ENCODE assay signal across 2 cellular contexts in the genomic region with DNA sequence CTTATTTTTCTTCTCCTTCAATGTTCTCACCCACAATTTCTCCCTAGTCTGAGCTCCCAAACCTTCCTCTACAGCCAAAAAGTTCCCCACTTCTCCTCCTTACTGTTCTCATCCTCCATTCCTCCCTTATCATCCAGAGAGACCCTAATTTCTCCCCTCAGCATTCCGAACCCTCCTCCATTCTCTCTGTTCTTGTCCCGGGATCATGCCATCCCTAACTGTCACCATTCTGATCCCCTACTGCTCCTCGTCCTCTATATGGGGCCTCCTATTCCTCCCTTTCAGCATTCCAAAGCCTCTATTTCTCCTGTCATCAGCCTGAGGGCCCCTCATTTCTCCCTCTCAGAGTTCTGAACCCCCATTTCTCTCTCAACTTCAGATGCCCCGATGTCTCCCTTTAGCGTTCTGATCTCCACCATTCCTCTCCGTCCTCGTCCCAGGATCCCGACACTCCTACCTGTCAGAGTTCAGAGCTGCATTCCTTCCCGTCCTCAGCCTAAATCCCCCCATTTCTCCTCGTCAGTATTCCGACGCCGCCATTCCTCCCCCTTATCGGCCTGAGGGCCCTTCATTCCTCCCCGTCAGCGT.
TF ChIP-seq lines count a peak whose summit lies in the region.

No MANE protein-coding gene starts in this region.

TF ChIP-seq in GM23338, 12 proteins besides CTCF, POLR2A, EP300 and RAD21 (continued from another document):
- TF ChIP-seq, protein P1, sequence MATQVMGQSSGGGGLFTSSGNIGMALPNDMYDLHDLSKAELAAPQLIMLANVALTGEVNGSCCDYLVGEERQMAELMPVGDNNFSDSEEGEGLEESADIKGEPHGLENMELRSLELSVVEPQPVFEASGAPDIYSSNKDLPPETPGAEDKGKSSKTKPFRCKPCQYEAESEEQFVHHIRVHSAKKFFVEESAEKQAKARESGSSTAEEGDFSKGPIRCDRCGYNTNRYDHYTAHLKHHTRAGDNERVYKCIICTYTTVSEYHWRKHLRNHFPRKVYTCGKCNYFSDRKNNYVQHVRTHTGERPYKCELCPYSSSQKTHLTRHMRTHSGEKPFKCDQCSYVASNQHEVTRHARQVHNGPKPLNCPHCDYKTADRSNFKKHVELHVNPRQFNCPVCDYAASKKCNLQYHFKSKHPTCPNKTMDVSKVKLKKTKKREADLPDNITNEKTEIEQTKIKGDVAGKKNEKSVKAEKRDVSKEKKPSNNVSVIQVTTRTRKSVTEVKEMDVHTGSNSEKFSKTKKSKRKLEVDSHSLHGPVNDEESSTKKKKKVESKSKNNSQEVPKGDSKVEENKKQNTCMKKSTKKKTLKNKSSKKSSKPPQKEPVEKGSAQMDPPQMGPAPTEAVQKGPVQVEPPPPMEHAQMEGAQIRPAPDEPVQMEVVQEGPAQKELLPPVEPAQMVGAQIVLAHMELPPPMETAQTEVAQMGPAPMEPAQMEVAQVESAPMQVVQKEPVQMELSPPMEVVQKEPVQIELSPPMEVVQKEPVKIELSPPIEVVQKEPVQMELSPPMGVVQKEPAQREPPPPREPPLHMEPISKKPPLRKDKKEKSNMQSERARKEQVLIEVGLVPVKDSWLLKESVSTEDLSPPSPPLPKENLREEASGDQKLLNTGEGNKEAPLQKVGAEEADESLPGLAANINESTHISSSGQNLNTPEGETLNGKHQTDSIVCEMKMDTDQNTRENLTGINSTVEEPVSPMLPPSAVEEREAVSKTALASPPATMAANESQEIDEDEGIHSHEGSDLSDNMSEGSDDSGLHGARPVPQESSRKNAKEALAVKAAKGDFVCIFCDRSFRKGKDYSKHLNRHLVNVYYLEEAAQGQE (IDR thresholded peaks at IDR 0.05; ENCODE audit: unreplicated experiment) = no peak
- no peak for TF ChIP-seq EZH2 (IDR thresholded peaks at IDR 0.05; ENCODE audit: low read depth, unreplicated experiment)
- TF ChIP-seq, protein P2, sequence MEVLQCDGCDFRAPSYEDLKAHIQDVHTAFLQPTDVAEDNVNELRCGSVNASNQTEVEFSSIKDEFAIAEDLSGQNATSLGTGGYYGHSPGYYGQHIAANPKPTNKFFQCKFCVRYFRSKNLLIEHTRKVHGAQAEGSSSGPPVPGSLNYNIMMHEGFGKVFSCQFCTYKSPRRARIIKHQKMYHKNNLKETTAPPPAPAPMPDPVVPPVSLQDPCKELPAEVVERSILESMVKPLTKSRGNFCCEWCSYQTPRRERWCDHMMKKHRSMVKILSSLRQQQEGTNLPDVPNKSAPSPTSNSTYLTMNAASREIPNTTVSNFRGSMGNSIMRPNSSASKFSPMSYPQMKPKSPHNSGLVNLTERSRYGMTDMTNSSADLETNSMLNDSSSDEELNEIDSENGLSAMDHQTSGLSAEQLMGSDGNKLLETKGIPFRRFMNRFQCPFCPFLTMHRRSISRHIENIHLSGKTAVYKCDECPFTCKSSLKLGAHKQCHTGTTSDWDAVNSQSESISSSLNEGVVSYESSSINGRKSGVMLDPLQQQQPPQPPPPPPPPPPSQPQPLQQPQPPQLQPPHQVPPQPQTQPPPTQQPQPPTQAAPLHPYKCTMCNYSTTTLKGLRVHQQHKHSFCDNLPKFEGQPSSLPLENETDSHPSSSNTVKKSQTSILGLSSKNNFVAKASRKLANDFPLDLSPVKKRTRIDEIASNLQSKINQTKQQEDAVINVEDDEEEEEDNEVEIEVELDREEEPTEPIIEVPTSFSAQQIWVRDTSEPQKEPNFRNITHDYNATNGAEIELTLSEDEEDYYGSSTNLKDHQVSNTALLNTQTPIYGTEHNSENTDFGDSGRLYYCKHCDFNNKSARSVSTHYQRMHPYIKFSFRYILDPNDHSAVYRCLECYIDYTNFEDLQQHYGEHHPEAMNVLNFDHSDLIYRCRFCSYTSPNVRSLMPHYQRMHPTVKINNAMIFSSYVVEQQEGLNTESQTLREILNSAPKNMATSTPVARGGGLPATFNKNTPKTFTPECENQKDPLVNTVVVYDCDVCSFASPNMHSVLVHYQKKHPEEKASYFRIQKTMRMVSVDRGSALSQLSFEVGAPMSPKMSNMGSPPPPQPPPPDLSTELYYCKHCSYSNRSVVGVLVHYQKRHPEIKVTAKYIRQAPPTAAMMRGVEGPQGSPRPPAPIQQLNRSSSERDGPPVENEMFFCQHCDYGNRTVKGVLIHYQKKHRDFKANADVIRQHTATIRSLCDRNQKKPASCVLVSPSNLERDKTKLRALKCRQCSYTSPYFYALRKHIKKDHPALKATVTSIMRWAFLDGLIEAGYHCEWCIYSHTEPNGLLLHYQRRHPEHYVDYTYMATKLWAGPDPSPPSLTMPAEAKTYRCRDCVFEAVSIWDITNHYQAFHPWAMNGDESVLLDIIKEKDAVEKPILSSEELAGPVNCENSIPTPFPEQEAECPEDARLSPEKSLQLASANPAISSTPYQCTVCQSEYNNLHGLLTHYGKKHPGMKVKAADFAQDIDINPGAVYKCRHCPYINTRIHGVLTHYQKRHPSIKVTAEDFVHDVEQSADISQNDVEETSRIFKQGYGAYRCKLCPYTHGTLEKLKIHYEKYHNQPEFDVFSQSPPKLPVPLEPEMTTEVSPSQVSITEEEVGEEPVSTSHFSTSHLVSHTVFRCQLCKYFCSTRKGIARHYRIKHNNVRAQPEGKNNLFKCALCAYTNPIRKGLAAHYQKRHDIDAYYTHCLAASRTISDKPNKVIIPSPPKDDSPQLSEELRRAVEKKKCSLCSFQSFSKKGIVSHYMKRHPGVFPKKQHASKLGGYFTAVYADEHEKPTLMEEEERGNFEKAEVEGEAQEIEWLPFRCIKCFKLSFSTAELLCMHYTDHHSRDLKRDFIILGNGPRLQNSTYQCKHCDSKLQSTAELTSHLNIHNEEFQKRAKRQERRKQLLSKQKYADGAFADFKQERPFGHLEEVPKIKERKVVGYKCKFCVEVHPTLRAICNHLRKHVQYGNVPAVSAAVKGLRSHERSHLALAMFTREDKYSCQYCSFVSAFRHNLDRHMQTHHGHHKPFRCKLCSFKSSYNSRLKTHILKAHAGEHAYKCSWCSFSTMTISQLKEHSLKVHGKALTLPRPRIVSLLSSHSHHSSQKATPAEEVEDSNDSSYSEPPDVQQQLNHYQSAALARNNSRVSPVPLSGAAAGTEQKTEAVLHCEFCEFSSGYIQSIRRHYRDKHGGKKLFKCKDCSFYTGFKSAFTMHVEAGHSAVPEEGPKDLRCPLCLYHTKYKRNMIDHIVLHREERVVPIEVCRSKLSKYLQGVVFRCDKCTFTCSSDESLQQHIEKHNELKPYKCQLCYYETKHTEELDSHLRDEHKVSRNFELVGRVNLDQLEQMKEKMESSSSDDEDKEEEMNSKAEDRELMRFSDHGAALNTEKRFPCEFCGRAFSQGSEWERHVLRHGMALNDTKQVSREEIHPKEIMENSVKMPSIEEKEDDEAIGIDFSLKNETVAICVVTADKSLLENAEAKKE (CRISPR knock-in tag; IDR thresholded peaks at IDR 0.05) = no peak

TF ChIP-seq in WTC11, 78 proteins besides CTCF, POLR2A, EP300 and RAD21 (continued from another document and continues in another):
- no peak for TF ChIP-seq IRF2 (CRISPR knock-in tag; IDR thresholded peaks at IDR 0.05; ENCODE audit: borderline replicate concordance, low read depth)
- TF ChIP-seq, protein P3, sequence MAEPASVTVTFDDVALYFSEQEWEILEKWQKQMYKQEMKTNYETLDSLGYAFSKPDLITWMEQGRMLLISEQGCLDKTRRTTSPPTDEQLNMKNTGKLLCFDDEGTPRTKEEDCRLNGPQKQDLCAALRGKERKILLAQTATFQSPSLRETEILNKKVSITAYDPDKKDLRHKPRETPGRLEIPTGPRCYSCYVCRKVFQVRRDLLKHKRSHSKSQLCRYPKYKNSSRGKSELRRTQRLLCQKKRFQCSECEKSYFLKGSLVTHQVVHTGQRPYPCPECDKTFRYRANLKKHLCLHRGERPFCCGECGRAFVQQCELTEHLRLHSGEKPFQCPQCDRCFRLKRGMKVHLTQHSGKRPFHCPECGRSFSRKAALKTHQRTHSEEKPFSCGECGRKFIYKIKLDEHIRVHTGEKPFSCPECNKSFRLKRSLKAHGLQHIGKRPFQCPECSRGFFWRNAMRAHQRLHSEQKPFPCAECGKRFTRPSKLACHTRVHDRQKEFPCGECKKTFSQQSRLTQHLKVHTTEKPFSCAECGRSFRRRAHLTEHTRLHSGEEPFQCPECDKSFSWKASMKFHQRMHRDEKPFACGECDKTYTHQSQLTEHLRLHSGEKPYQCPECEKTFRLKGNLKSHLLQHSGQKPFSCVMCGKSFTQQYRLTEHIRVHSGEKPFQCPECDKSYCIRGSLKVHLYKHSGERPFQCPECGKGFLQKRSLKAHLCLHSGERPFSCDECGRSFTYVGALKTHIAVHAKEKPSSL (CRISPR knock-in tag; conservative IDR thresholded peaks at IDR 0.05) = no peak
- TF ChIP-seq RELA (CRISPR knock-in tag; IDR thresholded peaks at IDR 0.05; ENCODE audit: borderline replicate concordance) = no peak
- TF ChIP-seq JUN (CRISPR knock-in tag; IDR thresholded peaks at IDR 0.05) = no peak
- TF ChIP-seq, protein P4, sequence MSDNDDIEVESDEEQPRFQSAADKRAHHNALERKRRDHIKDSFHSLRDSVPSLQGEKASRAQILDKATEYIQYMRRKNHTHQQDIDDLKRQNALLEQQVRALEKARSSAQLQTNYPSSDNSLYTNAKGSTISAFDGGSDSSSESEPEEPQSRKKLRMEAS (CRISPR knock-in tag; IDR thresholded peaks at IDR 0.05) = no peak
- TF ChIP-seq, protein P5, sequence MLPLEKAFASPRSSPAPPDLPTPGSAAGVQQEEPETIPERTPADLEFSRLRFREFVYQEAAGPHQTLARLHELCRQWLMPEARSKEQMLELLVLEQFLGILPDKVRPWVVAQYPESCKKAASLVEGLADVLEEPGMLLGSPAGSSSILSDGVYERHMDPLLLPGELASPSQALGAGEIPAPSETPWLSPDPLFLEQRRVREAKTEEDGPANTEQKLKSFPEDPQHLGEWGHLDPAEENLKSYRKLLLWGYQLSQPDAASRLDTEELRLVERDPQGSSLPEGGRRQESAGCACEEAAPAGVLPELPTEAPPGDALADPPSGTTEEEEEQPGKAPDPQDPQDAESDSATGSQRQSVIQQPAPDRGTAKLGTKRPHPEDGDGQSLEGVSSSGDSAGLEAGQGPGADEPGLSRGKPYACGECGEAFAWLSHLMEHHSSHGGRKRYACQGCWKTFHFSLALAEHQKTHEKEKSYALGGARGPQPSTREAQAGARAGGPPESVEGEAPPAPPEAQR (CRISPR knock-in tag; IDR thresholded peaks at IDR 0.05) = no peak
- TF ChIP-seq ZNF232 (CRISPR knock-in tag; IDR thresholded peaks at IDR 0.05) = no peak
- TF ChIP-seq ZNF138 (CRISPR knock-in tag; conservative IDR thresholded peaks at IDR 0.05) = no peak
- TF ChIP-seq NFE2L1 (CRISPR knock-in tag; IDR thresholded peaks at IDR 0.05) = no peak
- TF ChIP-seq NFYB (CRISPR knock-in tag; conservative IDR thresholded peaks at IDR 0.05; ENCODE audit: low read depth) = no peak
- TF ChIP-seq NFATC4 (CRISPR knock-in tag; IDR thresholded peaks at IDR 0.05) = no peak
- TF ChIP-seq PRRX2 (CRISPR knock-in tag; IDR thresholded peaks at IDR 0.05) = no peak
- no peak for TF ChIP-seq ZBTB21 (CRISPR knock-in tag; IDR thresholded peaks at IDR 0.05; ENCODE audit: borderline replicate concordance)
- no peak for TF ChIP-seq STAT6 (CRISPR knock-in tag; conservative IDR thresholded peaks at IDR 0.05; ENCODE audit: low read depth)
- TF ChIP-seq ZNF281 (CRISPR knock-in tag; IDR thresholded peaks at IDR 0.05) = no peak
